Comparison of ENCODE assay signal across 1 cellular context in genomic region chr3:143795849-143796248, GRCh38.
TF ChIP-seq lines count a peak whose summit lies in the region.

No MANE protein-coding gene starts in this region.

TF ChIP-seq in HCT116, 20 proteins besides CTCF, POLR2A, EP300 and RAD21 (continued from another document):
- no peak for TF ChIP-seq CBX3 (IDR thresholded peaks at IDR 0.05; ENCODE audit: low read depth)
- TF ChIP-seq, protein P1, sequence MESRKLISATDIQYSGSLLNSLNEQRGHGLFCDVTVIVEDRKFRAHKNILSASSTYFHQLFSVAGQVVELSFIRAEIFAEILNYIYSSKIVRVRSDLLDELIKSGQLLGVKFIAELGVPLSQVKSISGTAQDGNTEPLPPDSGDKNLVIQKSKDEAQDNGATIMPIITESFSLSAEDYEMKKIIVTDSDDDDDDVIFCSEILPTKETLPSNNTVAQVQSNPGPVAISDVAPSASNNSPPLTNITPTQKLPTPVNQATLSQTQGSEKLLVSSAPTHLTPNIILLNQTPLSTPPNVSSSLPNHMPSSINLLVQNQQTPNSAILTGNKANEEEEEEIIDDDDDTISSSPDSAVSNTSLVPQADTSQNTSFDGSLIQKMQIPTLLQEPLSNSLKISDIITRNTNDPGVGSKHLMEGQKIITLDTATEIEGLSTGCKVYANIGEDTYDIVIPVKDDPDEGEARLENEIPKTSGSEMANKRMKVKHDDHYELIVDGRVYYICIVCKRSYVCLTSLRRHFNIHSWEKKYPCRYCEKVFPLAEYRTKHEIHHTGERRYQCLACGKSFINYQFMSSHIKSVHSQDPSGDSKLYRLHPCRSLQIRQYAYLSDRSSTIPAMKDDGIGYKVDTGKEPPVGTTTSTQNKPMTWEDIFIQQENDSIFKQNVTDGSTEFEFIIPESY (IDR thresholded peaks at IDR 0.05; ENCODE audit: extremely low read depth, insufficient replicate concordance, low read length), result no peak
- TF ChIP-seq EZH2 (IDR thresholded peaks at IDR 0.05), result no peak
- TF ChIP-seq EGR1 (IDR thresholded peaks at IDR 0.05; ENCODE audit: low read depth), result no peak
- TF ChIP-seq CEBPB (IDR thresholded peaks at IDR 0.05; ENCODE audit: low read depth), result no peak
- TF ChIP-seq EZH2phosphoT487 (IDR thresholded peaks at IDR 0.05; ENCODE audit: borderline replicate concordance), result no peak
- TF ChIP-seq FOSL1 (IDR thresholded peaks at IDR 0.05; ENCODE audit: low read depth), result no peak
- TF ChIP-seq POLR2AphosphoS5 (IDR thresholded peaks at IDR 0.05; ENCODE audit: low read depth, low read length), result no peak
- TF ChIP-seq YY1 (IDR thresholded peaks at IDR 0.05; ENCODE audit: extremely low read depth, insufficient replicate concordance, low read depth, low read length), result no peak
- TF ChIP-seq ZNF274 (IDR thresholded peaks at IDR 0.05; ENCODE audit: low read depth, low read length), result no peak
- no peak for TF ChIP-seq SRF (IDR thresholded peaks at IDR 0.05; ENCODE audit: low read depth)
- TF ChIP-seq MAX (IDR thresholded peaks at IDR 0.05), result no peak
- TF ChIP-seq, protein P2, sequence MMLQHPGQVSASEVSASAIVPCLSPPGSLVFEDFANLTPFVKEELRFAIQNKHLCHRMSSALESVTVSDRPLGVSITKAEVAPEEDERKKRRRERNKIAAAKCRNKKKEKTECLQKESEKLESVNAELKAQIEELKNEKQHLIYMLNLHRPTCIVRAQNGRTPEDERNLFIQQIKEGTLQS (IDR thresholded peaks at IDR 0.05), result no peak
- TF ChIP-seq ZFX (IDR thresholded peaks at IDR 0.05), result no peak
